ENCODE assay signal across 8 cellular contexts in genomic region chr6:13615802-13616140, GRCh38. TPM values are rescaled to one million over a fixed set of nuclear protein-coding genes. Genes with fewer than 3 reads are reported as not detected.
DNase-seq lines count a peak whose midpoint lies in the region; ATAC-seq and TF ChIP-seq lines count a peak whose summit lies in the region.

No MANE protein-coding gene starts in this region.

- peaks cover 42% of the 10 kb centered on the region for H3K4me1 ChIP-seq in BLaER1
- peaks cover 51% of the 10 kb centered on the region for H3K4me1 ChIP-seq in OCI-LY7 (ENCODE audit: insufficient read depth, low read length, poor library complexity, severe bottlenecking)
- no peaks in the 10 kb centered on the region for H3K4me1 ChIP-seq in parathyroid adenoma
- peaks cover 0 to 4% of the 10 kb centered on the region in 2 donors for H3K4me1 ChIP-seq in uterus

- H3K27ac ChIP-seq in BLaER1: peak overlapping the region; percentile 98
- peak overlapping the region; percentile 50 for H3K27ac ChIP-seq in OCI-LY7 (ENCODE audit: low read depth, low read length, poor library complexity, severe bottlenecking)
- H3K27ac ChIP-seq in parathyroid adenoma: peak overlapping the region; percentile 74
- H3K27ac ChIP-seq in uterus: peak overlapping the region; percentile 81 to 90

- H3K79me2 ChIP-seq in OCI-LY7 (ENCODE audit: insufficient read depth, low read depth, low read length) (peaks cover 55% of the 10 kb centered on the region), parathyroid adenoma (no peaks in the 10 kb centered on the region)

- POLR2A ChIA-PET in OCI-LY7 (lab: Charles Lee): interaction anchor here (0.7 to 5.2 kb wide), 14 partner anchors 11 to 519 kb away, joined by 3 to 26 read pairs (median 3); partner anchors contain the start of gene SIRT5

- H4K20me1 ChIP-seq in BLaER1 (peaks cover 43% of the 10 kb centered on the region), OCI-LY7 (ENCODE audit: insufficient read depth, low read length) (peaks cover 15% of the 10 kb centered on the region)

- intact Hi-C loops in OCI-LY7 (cut with micrococcal nuclease; ENCODE audit: unreplicated experiment): loop anchor here (1.0 to 10.0 kb wide), 7 partner anchors 41 to 459 kb away; partner anchors contain the start of genes GFOD1, MCUR1 and SIRT5
- intact Hi-C loops in uterus (cut with DNase I; ENCODE audit: low total_unique reads): loop anchor here (10.0 kb wide), 1 partner anchor 149 kb away; no protein-coding TSS in a partner anchor

- peak overlapping the region; percentile 97 for H3K9ac ChIP-seq in BLaER1
- no peak overlapping the region for H3K9ac ChIP-seq in parathyroid adenoma

- DNase-seq in HFF-Myc (ENCODE audit: extremely low read depth, low read depth) (no peak), OCI-LY7 (ENCODE audit: low spot score) (peak; percentile 48), germinal center (ENCODE audit: low spot score) (peak; percentile 28), uterus (peak; percentile 32 to 36)
- peak in 3 of 4 experiments; percentile 13 to 25 (median 14) for DNase-seq in activated naive CD4-positive, alpha-beta T cell (lab: John Stamatoyannopoulos, UW)

- H3K27me3 ChIP-seq in BLaER1 (no peaks in the 10 kb centered on the region), parathyroid adenoma (ENCODE audit: control insufficient read depth, insufficient read depth, low read length) (no peaks in the 10 kb centered on the region), uterus (no peaks in the 10 kb centered on the region)

- ATAC-seq in GM21576 (IDR thresholded peaks at IDR 0.05; ENCODE audit: unreplicated experiment): no peak

- H3K36me3 ChIP-seq in BLaER1 (peaks cover 32% of the 10 kb centered on the region), OCI-LY7 (ENCODE audit: insufficient read depth, low read length) (peaks cover 45% of the 10 kb centered on the region), parathyroid adenoma (ENCODE audit: control insufficient read depth, insufficient read depth, low read length) (no peaks in the 10 kb centered on the region), uterus (no peaks in the 10 kb centered on the region)

- H3K9me3 ChIP-seq in BLaER1: no peaks in the 10 kb centered on the region
- H3K9me3 ChIP-seq in OCI-LY7 (ENCODE audit: low read length): no peaks in the 10 kb centered on the region
- no peaks in the 10 kb centered on the region for H3K9me3 ChIP-seq in parathyroid adenoma (ENCODE audit: control insufficient read depth, low read length)
- no peaks in the 10 kb centered on the region for H3K9me3 ChIP-seq in uterus

- no peak for TF ChIP-seq POLR2A in uterus (IDR thresholded peaks at IDR 0.05)

- CTCF ChIA-PET in OCI-LY7 (lab: Charles Lee; ENCODE audit: unreplicated experiment): interaction anchor here (0.6 to 1.9 kb wide), 5 partner anchors 9 to 195 kb away, joined by 3 to 11 read pairs (median 3); no protein-coding TSS in a partner anchor

- peak overlapping the region; percentile 82 for H3K4me3 ChIP-seq in BLaER1
- H3K4me3 ChIP-seq in HFF-Myc (replicated peaks; ENCODE audit: low read depth, low read length): peak overlapping the region; percentile 99
- H3K4me3 ChIP-seq in OCI-LY7 (ENCODE audit: low read depth, low read length, poor library complexity, severe bottlenecking): peak overlapping the region; percentile 98
- H3K4me3 ChIP-seq in parathyroid adenoma (ENCODE audit: low read depth, low read length): peak overlapping the region; percentile 90
- H3K4me3 ChIP-seq in uterus: peak overlapping the region; percentile 60 to 85

- no peaks in the 10 kb centered on the region for H3K9me2 ChIP-seq in OCI-LY7 (ENCODE audit: insufficient read depth, low read length)

- peak overlapping the region; percentile 92 for H3K4me2 ChIP-seq in BLaER1
- peak overlapping the region; percentile 94 for H3K4me2 ChIP-seq in OCI-LY7 (ENCODE audit: low read length)
- peak overlapping the region; percentile 82 for H3K4me2 ChIP-seq in parathyroid adenoma (ENCODE audit: low read length)

- peak overlapping the region; percentile 15; the same call in 1 of the 2 replicates for H2AFZ ChIP-seq in OCI-LY7 (ENCODE audit: low read length)
- peak overlapping the region; percentile 97 for H2AFZ ChIP-seq in parathyroid adenoma

- TF ChIP-seq CTCF in HFF-Myc (IDR thresholded peaks at IDR 0.05; ENCODE audit: low read depth, low read length, missing control alignments): no peak
- no peak for TF ChIP-seq CTCF in OCI-LY7 (conservative IDR thresholded peaks at IDR 0.05; ENCODE audit: low read length)
- TF ChIP-seq CTCF in parathyroid adenoma (IDR thresholded peaks at IDR 0.05): no peak
- TF ChIP-seq CTCF in uterus (IDR thresholded peaks at IDR 0.05): no peak

- no TSS peak for BruUV-seq in OCI-LY7 (replicated peaks; lab: Mats Ljungman, UMichigan)

RNA-seq across cellular contexts. Expression of gene NOL7, which starts 0.6 kb away (rescaled TPM):
- total RNA-seq in OCI-LY7 (2014; rRNA removed; shearing (Covaris generic)): 67.5 and 92.4 TPM in 2 replicates
- total RNA-seq in OCI-LY7 (2022) (91.0 and 103 TPM in 2 replicates), uterus (10 to 100 TPM; 49.4 to 64.7 (median 55.7) TPM)

RNA-seq across cellular contexts. Expression of gene SIRT5, which starts 41.4 kb away (rescaled TPM):
- total RNA-seq in OCI-LY7 (2014; rRNA removed; shearing (Covaris generic)): 13.5 and 17.6 TPM in 2 replicates
- total RNA-seq in OCI-LY7 (2022): 23.6 and 30.5 TPM in 2 replicates
- 10 to 100 TPM; 16.2 to 27.9 (median 18.0) TPM for total RNA-seq in uterus
